9 cellular contexts compared by ENCODE assay signal in genomic region chr14:24145219-24145618, GRCh38. TPM values are rescaled to one million over a fixed set of nuclear protein-coding genes. Genes with fewer than 3 reads are reported as not detected.
A peak's percentile ranks its signal among the peaks of the same experiment; 100 is the strongest.
DNase-seq lines count a peak whose midpoint lies in the region; ATAC-seq and TF ChIP-seq lines count a peak whose summit lies in the region.
"Had no signal": no experiment of that assay in that cellular context is flagged by ENCODE, and none has a peak within 500 bp of the region (broad histone marks: within the 10 kb centered on the region; RNA-seq: fewer than 3 reads in every experiment).

No MANE protein-coding gene starts in this region.

- H3K36me3 ChIP-seq in BLaER1 (peaks cover 45% of the 10 kb centered on the region), KOPT-K1 (ENCODE audit: insufficient read depth, low read length) (peaks cover 46% of the 10 kb centered on the region)

- H3K9me3 Mint-ChIP-seq in central memory CD8-positive, alpha-beta T cell, result no peaks in the 10 kb centered on the region
- no peaks in the 10 kb centered on the region for H3K9me3 Mint-ChIP-seq in neural crest cell

- peak overlapping the region; percentile 92 for H3K4me2 ChIP-seq in BLaER1

- H3K27me3 ChIP-seq in BLaER1, result no peaks in the 10 kb centered on the region

- no peak overlapping the region for H3K27ac ChIP-seq in BLaER1
- peak overlapping the region; percentile 96 for H3K27ac ChIP-seq in KOPT-K1 (ENCODE audit: low read depth, low read length, poor library complexity, severe bottlenecking)

- H3K27ac Mint-ChIP-seq in central memory CD8-positive, alpha-beta T cell (ENCODE audit: low read depth), result no peak overlapping the region
- H3K27ac Mint-ChIP-seq in neural crest cell (ENCODE audit: unreplicated experiment), result no peak overlapping the region

- H3K9me3 ChIP-seq in BLaER1, result no peaks in the 10 kb centered on the region
- no peaks in the 10 kb centered on the region for H3K9me3 ChIP-seq in KOPT-K1 (ENCODE audit: insufficient read depth, low read length, poor library complexity, severe bottlenecking)

- peaks cover 26% of the 10 kb centered on the region for H4K20me1 ChIP-seq in BLaER1

- H3K4me3 ChIP-seq in BLaER1, result peak overlapping the region; percentile 100

- no peak for ATAC-seq in central memory CD8-positive, alpha-beta T cell (replicated peaks; ENCODE audit: extremely low read depth, poor library complexity, severe bottlenecking)
- no peak for ATAC-seq in HG02884 (IDR thresholded peaks at IDR 0.05; ENCODE audit: unreplicated experiment)

- no peak for TF ChIP-seq CTCF in neural crest cell (conservative IDR thresholded peaks at IDR 0.05)

- DNase-seq in central memory CD8-positive, alpha-beta T cell (ENCODE audit: low spot score in 2 of 2), result no peak
- DNase-seq in neural crest cell (ENCODE audit: low read depth, low spot score), result no peak
- DNase-seq in KG1 (lab: John Stamatoyannopoulos, UW), result no peak
- no peak for DNase-seq in NCI-H2107 treated with DMSO at 0.1 percent for 48 hours (lab: John Stamatoyannopoulos, UW; ENCODE audit: unreplicated experiment)
- no peak for DNase-seq in effector CD8-positive, alpha-beta T cell (lab: John Stamatoyannopoulos, UW)
- DNase-seq: NCI-H446 treated with DMSO at 0.1 percent for 48 hours had no signal

- H3K27me3 Mint-ChIP-seq in central memory CD8-positive, alpha-beta T cell, result no peaks in the 10 kb centered on the region
- H3K27me3 Mint-ChIP-seq in neural crest cell (ENCODE audit: low read depth), result no peaks in the 10 kb centered on the region

- H3K4me1 ChIP-seq in BLaER1, result peaks cover 58% of the 10 kb centered on the region

- peak overlapping the region; percentile 90; the same call in 1 of the 2 replicates for H3K9ac ChIP-seq in BLaER1

- H3K4me1 Mint-ChIP-seq in central memory CD8-positive, alpha-beta T cell, result peaks cover 58% of the 10 kb centered on the region
- peaks cover 38% of the 10 kb centered on the region for H3K4me1 Mint-ChIP-seq in neural crest cell

- H3K4me3 Mint-ChIP-seq in central memory CD8-positive, alpha-beta T cell, result peak overlapping the region; percentile 98
- H3K4me3 Mint-ChIP-seq in neural crest cell, result peak overlapping the region; percentile 99

- peaks cover 31% of the 10 kb centered on the region for H3K36me3 Mint-ChIP-seq in central memory CD8-positive, alpha-beta T cell (ENCODE audit: insufficient read depth)
- H3K36me3 Mint-ChIP-seq in neural crest cell (ENCODE audit: low read depth), result no peaks in the 10 kb centered on the region

RNA-seq across cellular contexts. Expression of gene PSME2, which starts 1.2 kb away (rescaled TPM):
- total RNA-seq in neural crest cell, result 125 and 131 TPM in 2 replicates

RNA-seq across cellular contexts. Expression of gene RNF31, which starts 2.1 kb away (rescaled TPM):
- 65.5 and 82.2 TPM in 2 replicates for total RNA-seq in neural crest cell

RNA-seq across cellular contexts. Expression of gene EMC9, which starts 3.8 kb away (rescaled TPM):
- total RNA-seq in neural crest cell, result 28.3 and 30.3 TPM in 2 replicates

RNA-seq across cellular contexts. Expression of gene PSME1, which starts 9.2 kb away (rescaled TPM):
- 81.4 and 88.5 TPM in 2 replicates for total RNA-seq in neural crest cell

RNA-seq across cellular contexts. Expression of gene FITM1, which starts 14.8 kb away (rescaled TPM):
- total RNA-seq in neural crest cell, result 0.42 and 0.66 TPM in 2 replicates
